In the genomic region with DNA sequence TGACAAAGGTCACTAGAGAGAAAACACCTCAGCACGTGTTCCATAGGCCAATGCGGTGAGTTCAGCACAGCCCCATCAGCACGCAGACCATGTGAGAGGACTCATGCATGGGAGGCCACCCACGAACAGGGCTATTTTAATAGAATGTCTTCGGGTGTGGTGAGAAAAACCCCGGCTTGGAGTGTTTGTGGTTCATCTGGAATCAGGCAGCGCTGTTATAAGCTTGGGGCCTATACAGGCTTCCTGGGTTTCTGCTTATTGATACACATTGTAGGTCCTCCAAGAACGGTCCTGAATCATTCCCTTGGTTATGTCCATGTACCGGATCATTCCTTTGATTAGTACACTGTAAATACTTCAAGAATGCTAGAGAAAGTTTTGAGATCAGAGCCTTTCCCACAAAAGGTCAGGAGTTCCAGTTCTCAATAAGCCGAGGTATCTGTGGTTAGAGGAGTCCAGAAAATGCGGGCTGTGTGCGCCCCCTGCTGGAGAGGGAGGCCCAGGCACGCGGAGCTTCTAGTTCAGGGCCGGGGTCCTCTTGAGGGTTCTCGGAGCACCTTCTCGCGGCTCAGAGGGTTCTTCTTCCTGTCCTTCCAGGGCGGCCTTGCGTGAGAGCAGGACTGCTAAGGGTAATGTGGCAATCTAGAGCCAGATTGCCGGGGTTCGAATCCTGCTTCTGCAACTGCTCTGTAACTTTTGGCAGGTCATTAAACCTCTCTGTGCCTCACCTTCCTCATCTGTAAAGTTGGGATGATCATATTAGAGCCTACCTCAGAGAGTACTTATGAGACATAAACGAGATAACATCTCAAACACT, we compare ENCODE assay signal across 1 cellular context.
TF ChIP-seq lines count a peak whose summit lies in the region.

No MANE protein-coding gene starts in this region.

TF ChIP-seq in GM12878, 131 proteins besides CTCF, POLR2A, EP300 and RAD21 (continued from another document and continues in another):
- TF ChIP-seq, protein P1, sequence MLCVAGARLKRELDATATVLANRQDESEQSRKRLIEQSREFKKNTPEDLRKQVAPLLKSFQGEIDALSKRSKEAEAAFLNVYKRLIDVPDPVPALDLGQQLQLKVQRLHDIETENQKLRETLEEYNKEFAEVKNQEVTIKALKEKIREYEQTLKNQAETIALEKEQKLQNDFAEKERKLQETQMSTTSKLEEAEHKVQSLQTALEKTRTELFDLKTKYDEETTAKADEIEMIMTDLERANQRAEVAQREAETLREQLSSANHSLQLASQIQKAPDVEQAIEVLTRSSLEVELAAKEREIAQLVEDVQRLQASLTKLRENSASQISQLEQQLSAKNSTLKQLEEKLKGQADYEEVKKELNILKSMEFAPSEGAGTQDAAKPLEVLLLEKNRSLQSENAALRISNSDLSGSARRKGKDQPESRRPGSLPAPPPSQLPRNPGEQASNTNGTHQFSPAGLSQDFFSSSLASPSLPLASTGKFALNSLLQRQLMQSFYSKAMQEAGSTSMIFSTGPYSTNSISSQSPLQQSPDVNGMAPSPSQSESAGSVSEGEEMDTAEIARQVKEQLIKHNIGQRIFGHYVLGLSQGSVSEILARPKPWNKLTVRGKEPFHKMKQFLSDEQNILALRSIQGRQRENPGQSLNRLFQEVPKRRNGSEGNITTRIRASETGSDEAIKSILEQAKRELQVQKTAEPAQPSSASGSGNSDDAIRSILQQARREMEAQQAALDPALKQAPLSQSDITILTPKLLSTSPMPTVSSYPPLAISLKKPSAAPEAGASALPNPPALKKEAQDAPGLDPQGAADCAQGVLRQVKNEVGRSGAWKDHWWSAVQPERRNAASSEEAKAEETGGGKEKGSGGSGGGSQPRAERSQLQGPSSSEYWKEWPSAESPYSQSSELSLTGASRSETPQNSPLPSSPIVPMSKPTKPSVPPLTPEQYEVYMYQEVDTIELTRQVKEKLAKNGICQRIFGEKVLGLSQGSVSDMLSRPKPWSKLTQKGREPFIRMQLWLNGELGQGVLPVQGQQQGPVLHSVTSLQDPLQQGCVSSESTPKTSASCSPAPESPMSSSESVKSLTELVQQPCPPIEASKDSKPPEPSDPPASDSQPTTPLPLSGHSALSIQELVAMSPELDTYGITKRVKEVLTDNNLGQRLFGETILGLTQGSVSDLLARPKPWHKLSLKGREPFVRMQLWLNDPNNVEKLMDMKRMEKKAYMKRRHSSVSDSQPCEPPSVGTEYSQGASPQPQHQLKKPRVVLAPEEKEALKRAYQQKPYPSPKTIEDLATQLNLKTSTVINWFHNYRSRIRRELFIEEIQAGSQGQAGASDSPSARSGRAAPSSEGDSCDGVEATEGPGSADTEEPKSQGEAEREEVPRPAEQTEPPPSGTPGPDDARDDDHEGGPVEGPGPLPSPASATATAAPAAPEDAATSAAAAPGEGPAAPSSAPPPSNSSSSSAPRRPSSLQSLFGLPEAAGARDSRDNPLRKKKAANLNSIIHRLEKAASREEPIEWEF (IDR thresholded peaks at IDR 0.05; ENCODE audit: insufficient replicate concordance, low read depth, low read length): peak; percentile 54
- TF ChIP-seq ESRRA (IDR thresholded peaks at IDR 0.05; ENCODE audit: low read length) (no peak), SP1 (IDR thresholded peaks at IDR 0.05; ENCODE audit: low read depth, low read length) (peak; percentile 72), LARP7 (IDR thresholded peaks at IDR 0.05) (no peak), NRF1 (conservative IDR thresholded peaks at IDR 0.05; ENCODE audit: low read depth, low read length) (no peak), KAT2A (conservative IDR thresholded peaks at IDR 0.05; ENCODE audit: control insufficient read depth, low read depth, low read length) (no peak), GATAD2B (conservative IDR thresholded peaks at IDR 0.05; ENCODE audit: low read depth) (peak; percentile 66), SIX5 (IDR thresholded peaks at IDR 0.05; ENCODE audit: low read depth, low read length, severe bottlenecking) (no peak), NR2F1 (conservative IDR thresholded peaks at IDR 0.05) (peak; percentile 99), CHD4 (IDR thresholded peaks at IDR 0.05) (no peak), NR2C1 (IDR thresholded peaks at IDR 0.05) (no peak), HDGF (IDR thresholded peaks at IDR 0.05) (no peak), BHLHE40 (IDR thresholded peaks at IDR 0.05; ENCODE audit: borderline replicate concordance in 1 of 2, low read depth in 2 of 2, low read length in 1 of 2) (peak; percentile 99), STAT1 (conservative IDR thresholded peaks at IDR 0.05) (0 out of 2 replicates have a peak, but pooled peaks have one; percentile 27), SMC3 (IDR thresholded peaks at IDR 0.05; ENCODE audit: borderline replicate concordance, low read length) (peak; percentile 61), POLR2AphosphoS2 (IDR thresholded peaks at IDR 0.05; ENCODE audit: low read depth, low read length) (no peak), ATF7 (IDR thresholded peaks at IDR 0.05; ENCODE audit: low read depth) (peak; percentile 84), SIN3A (IDR thresholded peaks at IDR 0.05; ENCODE audit: low read depth, low read length) (no peak), TCF7 (IDR thresholded peaks at IDR 0.05; ENCODE audit: borderline replicate concordance) (peak; percentile 18; the same call in 1 of the 2 replicates), JUND (IDR thresholded peaks at IDR 0.05; ENCODE audit: low read depth, low read length) (no peak), YBX1 (IDR thresholded peaks at IDR 0.05) (no peak)
- TF ChIP-seq, protein P2, sequence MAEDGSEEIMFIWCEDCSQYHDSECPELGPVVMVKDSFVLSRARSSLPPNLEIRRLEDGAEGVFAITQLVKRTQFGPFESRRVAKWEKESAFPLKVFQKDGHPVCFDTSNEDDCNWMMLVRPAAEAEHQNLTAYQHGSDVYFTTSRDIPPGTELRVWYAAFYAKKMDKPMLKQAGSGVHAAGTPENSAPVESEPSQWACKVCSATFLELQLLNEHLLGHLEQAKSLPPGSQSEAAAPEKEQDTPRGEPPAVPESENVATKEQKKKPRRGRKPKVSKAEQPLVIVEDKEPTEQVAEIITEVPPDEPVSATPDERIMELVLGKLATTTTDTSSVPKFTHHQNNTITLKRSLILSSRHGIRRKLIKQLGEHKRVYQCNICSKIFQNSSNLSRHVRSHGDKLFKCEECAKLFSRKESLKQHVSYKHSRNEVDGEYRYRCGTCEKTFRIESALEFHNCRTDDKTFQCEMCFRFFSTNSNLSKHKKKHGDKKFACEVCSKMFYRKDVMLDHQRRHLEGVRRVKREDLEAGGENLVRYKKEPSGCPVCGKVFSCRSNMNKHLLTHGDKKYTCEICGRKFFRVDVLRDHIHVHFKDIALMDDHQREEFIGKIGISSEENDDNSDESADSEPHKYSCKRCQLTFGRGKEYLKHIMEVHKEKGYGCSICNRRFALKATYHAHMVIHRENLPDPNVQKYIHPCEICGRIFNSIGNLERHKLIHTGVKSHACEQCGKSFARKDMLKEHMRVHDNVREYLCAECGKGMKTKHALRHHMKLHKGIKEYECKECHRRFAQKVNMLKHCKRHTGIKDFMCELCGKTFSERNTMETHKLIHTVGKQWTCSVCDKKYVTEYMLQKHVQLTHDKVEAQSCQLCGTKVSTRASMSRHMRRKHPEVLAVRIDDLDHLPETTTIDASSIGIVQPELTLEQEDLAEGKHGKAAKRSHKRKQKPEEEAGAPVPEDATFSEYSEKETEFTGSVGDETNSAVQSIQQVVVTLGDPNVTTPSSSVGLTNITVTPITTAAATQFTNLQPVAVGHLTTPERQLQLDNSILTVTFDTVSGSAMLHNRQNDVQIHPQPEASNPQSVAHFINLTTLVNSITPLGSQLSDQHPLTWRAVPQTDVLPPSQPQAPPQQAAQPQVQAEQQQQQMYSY (CRISPR knock-in tag; IDR thresholded peaks at IDR 0.05): no peak
- TF ChIP-seq, protein P3, sequence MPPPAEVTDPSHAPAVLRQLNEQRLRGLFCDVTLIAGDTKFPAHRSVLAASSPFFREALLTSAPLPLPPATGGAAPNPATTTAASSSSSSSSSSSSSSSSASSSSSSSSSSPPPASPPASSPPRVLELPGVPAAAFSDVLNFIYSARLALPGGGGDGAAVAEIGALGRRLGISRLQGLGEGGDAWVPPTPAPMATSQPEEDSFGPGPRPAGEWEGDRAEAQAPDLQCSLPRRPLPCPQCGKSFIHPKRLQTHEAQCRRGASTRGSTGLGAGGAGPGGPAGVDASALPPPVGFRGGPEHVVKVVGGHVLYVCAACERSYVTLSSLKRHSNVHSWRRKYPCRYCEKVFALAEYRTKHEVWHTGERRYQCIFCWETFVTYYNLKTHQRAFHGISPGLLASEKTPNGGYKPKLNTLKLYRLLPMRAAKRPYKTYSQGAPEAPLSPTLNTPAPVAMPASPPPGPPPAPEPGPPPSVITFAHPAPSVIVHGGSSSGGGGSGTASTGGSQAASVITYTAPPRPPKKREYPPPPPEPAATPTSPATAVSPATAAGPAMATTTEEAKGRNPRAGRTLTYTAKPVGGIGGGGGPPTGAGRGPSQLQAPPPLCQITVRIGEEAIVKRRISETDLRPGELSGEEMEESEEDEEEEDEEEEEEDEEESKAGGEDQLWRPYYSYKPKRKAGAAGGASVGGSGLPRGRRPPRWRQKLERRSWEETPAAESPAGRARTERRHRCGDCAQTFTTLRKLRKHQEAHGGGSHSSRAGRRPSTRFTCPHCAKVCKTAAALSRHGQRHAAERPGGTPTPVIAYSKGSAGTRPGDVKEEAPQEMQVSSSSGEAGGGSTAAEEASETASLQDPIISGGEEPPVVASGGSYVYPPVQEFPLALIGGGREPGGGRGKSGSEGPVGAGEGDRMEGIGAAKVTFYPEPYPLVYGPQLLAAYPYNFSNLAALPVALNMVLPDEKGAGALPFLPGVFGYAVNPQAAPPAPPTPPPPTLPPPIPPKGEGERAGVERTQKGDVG (CRISPR knock-in tag; IDR thresholded peaks at IDR 0.05): no peak
- TF ChIP-seq, protein P4, sequence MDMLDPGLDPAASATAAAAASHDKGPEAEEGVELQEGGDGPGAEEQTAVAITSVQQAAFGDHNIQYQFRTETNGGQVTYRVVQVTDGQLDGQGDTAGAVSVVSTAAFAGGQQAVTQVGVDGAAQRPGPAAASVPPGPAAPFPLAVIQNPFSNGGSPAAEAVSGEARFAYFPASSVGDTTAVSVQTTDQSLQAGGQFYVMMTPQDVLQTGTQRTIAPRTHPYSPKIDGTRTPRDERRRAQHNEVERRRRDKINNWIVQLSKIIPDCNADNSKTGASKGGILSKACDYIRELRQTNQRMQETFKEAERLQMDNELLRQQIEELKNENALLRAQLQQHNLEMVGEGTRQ (IDR thresholded peaks at IDR 0.05; ENCODE audit: borderline replicate concordance, low read depth, low read length): peak; percentile 44; the same call in 1 of the 2 replicates
- TF ChIP-seq, protein P5, sequence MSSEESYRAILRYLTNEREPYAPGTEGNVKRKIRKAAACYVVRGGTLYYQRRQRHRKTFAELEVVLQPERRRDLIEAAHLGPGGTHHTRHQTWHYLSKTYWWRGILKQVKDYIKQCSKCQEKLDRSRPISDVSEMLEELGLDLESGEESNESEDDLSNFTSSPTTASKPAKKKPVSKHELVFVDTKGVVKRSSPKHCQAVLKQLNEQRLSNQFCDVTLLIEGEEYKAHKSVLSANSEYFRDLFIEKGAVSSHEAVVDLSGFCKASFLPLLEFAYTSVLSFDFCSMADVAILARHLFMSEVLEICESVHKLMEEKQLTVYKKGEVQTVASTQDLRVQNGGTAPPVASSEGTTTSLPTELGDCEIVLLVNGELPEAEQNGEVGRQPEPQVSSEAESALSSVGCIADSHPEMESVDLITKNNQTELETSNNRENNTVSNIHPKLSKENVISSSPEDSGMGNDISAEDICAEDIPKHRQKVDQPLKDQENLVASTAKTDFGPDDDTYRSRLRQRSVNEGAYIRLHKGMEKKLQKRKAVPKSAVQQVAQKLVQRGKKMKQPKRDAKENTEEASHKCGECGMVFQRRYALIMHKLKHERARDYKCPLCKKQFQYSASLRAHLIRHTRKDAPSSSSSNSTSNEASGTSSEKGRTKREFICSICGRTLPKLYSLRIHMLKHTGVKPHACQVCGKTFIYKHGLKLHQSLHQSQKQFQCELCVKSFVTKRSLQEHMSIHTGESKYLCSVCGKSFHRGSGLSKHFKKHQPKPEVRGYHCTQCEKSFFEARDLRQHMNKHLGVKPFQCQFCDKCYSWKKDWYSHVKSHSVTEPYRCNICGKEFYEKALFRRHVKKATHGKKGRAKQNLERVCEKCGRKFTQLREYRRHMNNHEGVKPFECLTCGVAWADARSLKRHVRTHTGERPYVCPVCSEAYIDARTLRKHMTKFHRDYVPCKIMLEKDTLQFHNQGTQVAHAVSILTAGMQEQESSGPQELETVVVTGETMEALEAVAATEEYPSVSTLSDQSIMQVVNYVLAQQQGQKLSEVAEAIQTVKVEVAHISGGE (CRISPR knock-in tag; IDR thresholded peaks at IDR 0.05): no peak
- TF ChIP-seq, protein P6, sequence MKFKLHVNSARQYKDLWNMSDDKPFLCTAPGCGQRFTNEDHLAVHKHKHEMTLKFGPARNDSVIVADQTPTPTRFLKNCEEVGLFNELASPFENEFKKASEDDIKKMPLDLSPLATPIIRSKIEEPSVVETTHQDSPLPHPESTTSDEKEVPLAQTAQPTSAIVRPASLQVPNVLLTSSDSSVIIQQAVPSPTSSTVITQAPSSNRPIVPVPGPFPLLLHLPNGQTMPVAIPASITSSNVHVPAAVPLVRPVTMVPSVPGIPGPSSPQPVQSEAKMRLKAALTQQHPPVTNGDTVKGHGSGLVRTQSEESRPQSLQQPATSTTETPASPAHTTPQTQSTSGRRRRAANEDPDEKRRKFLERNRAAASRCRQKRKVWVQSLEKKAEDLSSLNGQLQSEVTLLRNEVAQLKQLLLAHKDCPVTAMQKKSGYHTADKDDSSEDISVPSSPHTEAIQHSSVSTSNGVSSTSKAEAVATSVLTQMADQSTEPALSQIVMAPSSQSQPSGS (IDR thresholded peaks at IDR 0.05; ENCODE audit: low read length): peak; percentile 95
- TF ChIP-seq, protein P7, sequence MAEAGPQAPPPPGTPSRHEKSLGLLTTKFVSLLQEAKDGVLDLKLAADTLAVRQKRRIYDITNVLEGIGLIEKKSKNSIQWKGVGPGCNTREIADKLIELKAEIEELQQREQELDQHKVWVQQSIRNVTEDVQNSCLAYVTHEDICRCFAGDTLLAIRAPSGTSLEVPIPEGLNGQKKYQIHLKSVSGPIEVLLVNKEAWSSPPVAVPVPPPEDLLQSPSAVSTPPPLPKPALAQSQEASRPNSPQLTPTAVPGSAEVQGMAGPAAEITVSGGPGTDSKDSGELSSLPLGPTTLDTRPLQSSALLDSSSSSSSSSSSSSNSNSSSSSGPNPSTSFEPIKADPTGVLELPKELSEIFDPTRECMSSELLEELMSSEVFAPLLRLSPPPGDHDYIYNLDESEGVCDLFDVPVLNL (IDR thresholded peaks at IDR 0.05; ENCODE audit: low read depth, low read length): no peak
- TF ChIP-seq, protein P8, sequence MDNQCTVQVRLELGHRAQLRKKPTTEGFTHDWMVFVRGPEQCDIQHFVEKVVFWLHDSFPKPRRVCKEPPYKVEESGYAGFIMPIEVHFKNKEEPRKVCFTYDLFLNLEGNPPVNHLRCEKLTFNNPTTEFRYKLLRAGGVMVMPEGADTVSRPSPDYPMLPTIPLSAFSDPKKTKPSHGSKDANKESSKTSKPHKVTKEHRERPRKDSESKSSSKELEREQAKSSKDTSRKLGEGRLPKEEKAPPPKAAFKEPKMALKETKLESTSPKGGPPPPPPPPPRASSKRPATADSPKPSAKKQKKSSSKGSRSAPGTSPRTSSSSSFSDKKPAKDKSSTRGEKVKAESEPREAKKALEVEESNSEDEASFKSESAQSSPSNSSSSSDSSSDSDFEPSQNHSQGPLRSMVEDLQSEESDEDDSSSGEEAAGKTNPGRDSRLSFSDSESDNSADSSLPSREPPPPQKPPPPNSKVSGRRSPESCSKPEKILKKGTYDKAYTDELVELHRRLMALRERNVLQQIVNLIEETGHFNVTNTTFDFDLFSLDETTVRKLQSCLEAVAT (IDR thresholded peaks at IDR 0.05): peak; percentile 95
- TF ChIP-seq, protein P9, sequence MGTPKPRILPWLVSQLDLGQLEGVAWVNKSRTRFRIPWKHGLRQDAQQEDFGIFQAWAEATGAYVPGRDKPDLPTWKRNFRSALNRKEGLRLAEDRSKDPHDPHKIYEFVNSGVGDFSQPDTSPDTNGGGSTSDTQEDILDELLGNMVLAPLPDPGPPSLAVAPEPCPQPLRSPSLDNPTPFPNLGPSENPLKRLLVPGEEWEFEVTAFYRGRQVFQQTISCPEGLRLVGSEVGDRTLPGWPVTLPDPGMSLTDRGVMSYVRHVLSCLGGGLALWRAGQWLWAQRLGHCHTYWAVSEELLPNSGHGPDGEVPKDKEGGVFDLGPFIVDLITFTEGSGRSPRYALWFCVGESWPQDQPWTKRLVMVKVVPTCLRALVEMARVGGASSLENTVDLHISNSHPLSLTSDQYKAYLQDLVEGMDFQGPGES (IDR thresholded peaks at IDR 0.05): no peak
